Comparison of ENCODE assay signal across 14 cellular contexts in genomic region chr20:37362231-37362792, GRCh38.
"Had no signal": no experiment of that assay in that cellular context is flagged by ENCODE, and none has a peak within 500 bp of the region (broad histone marks: within the 10 kb centered on the region; RNA-seq: fewer than 3 reads in every experiment).

No MANE protein-coding gene starts in this region.

- H3K27me3 Mint-ChIP-seq: activated naive CD4-positive, alpha-beta T cell treated with anti-CD3 and anti-CD28 coated beads, Interleukin-2, amount 10 ng/mL, durations not matched to agents 7 days and 5 days; naive B cell had no signal

- H3K4me3 Mint-ChIP-seq: activated CD8-positive, alpha-beta T cell treated with anti-CD3 and anti-CD28 coated beads, Interleukin-2, amount 10 ng/mL, durations not matched to agents 7 days and 5 days; activated naive CD4-positive, alpha-beta T cell treated with anti-CD3 and anti-CD28 coated beads, Interleukin-2, amount 10 ng/mL, durations not matched to agents 7 days and 5 days; T-helper 1 cell treated with Interleukin-12 subunit alpha and Interleukin-12 subunit beta and Interleukin-4 antibody, amounts not matched to agents 30 μg/mL and 1 μg/mL, for 36 hours had no signal

- H3K4me1 Mint-ChIP-seq: activated naive CD4-positive, alpha-beta T cell treated with anti-CD3 and anti-CD28 coated beads, Interleukin-2, amount 10 ng/mL, durations not matched to agents 7 days and 5 days had no signal

- DNase-seq: activated CD4-positive, alpha-beta T cell treated with anti-CD3 and anti-CD28 coated beads for 48 hours; activated CD8-positive, alpha-beta memory T cell treated with anti-CD3 and anti-CD28 coated beads, Interleukin-2, amount 50 U/mL, for 4 hours; activated CD8-positive, alpha-beta T cell treated with anti-CD3 and anti-CD28 coated beads, Interleukin-2, amount 10 ng/mL, durations not matched to agents 7 days and 5 days; activated naive CD4-positive, alpha-beta T cell treated with anti-CD3 and anti-CD28 coated beads, Interleukin-2, amount 10 ng/mL, durations not matched to agents 7 days and 5 days; naive B cell; retina; stimulated activated CD4-positive, alpha-beta T cell treated with anti-CD3 and anti-CD28 coated beads, Interleukin-2, amount 100 ng/mL, for 48 hours; stimulated activated naive CD4-positive, alpha-beta T cell; WERI-Rb-1 had no signal

- H3K4me3 ChIP-seq: upper lobe of left lung had no signal

- H3K27me3 ChIP-seq: upper lobe of left lung had no signal

- H3K27ac Mint-ChIP-seq: activated CD8-positive, alpha-beta T cell treated with anti-CD3 and anti-CD28 coated beads, Interleukin-2, amount 10 ng/mL, durations not matched to agents 7 days and 5 days; activated naive CD4-positive, alpha-beta T cell treated with anti-CD3 and anti-CD28 coated beads, Interleukin-2, amount 10 ng/mL, durations not matched to agents 7 days and 5 days; T-helper 1 cell treated with Interleukin-12 subunit alpha and Interleukin-12 subunit beta and Interleukin-4 antibody, amounts not matched to agents 30 μg/mL and 1 μg/mL, for 36 hours had no signal

- H3K36me3 Mint-ChIP-seq: activated naive CD4-positive, alpha-beta T cell treated with anti-CD3 and anti-CD28 coated beads, Interleukin-2, amount 10 ng/mL, durations not matched to agents 7 days and 5 days; naive B cell had no signal

- H3K9me3 Mint-ChIP-seq: activated naive CD4-positive, alpha-beta T cell treated with anti-CD3 and anti-CD28 coated beads, Interleukin-2, amount 10 ng/mL, durations not matched to agents 7 days and 5 days; T-helper 1 cell treated with Interleukin-12 subunit alpha and Interleukin-12 subunit beta and Interleukin-4 antibody, amounts not matched to agents 30 μg/mL and 1 μg/mL, for 36 hours had no signal

- ATAC-seq: activated CD8-positive, alpha-beta T cell treated with anti-CD3 and anti-CD28 coated beads, Interleukin-2, amount 10 ng/mL, durations not matched to agents 7 days and 5 days; esophagus mucosa; left lobe of liver had no signal

- H3K9me3 ChIP-seq: neutrophil, upper lobe of left lung had no signal

- H3K27ac ChIP-seq: neutrophil, upper lobe of left lung, WERI-Rb-1 had no signal

- H3K36me3 ChIP-seq: neutrophil had no signal
